ENCODE assay signal across 9 cellular contexts in genomic region chr15:31004220-31004733, GRCh38. TPM values are rescaled to one million over a fixed set of nuclear protein-coding genes. Genes with fewer than 3 reads are reported as not detected.
DNase-seq lines count a peak whose midpoint lies in the region; ATAC-seq and TF ChIP-seq lines count a peak whose summit lies in the region.
"Had no signal": no experiment of that assay in that cellular context is flagged by ENCODE, and none has a peak within 500 bp of the region (broad histone marks: within the 10 kb centered on the region; RNA-seq: fewer than 3 reads in every experiment).

No MANE protein-coding gene starts in this region.

- no peaks in the 10 kb centered on the region for H4K20me1 ChIP-seq in BLaER1

- H3K27ac ChIP-seq in BLaER1 (peak overlapping the region; percentile 90), left lung (no peak overlapping the region), esophagus muscularis mucosa (replicated peaks in 1 of 4) (no peak overlapping the region)
- H3K27ac ChIP-seq: neutrophil had no signal

- H3K4me1 ChIP-seq in BLaER1, result peaks cover 54% of the 10 kb centered on the region
- H3K4me1 ChIP-seq in left lung, result peaks cover 0 to 13% of the 10 kb centered on the region in 2 donors
- H3K4me1 ChIP-seq in esophagus muscularis mucosa, result peaks cover 0 to 6% (median 0%) of the 10 kb centered on the region in 4 donors

- 32% methylated on average over 5 of the region's 5 CpGs for WGBS in esophagus muscularis mucosa

- peak; percentile 92 for ATAC-seq in GM19023 (IDR thresholded peaks at IDR 0.05; ENCODE audit: unreplicated experiment)
- peak; percentile 82 for ATAC-seq in HG03045 (IDR thresholded peaks at IDR 0.05; ENCODE audit: unreplicated experiment)
- peak; percentile 27 for ATAC-seq in left lung

- TF ChIP-seq EP300 in esophagus muscularis mucosa (IDR thresholded peaks at IDR 0.05), result no peak

- H3K4me3 ChIP-seq in BLaER1, result peak overlapping the region; percentile 51
- no peak overlapping the region for H3K4me3 ChIP-seq in left lung
- no peak overlapping the region for H3K4me3 ChIP-seq in esophagus muscularis mucosa

- H3K27me3 ChIP-seq in BLaER1 (no peaks in the 10 kb centered on the region), left lung (no peaks in the 10 kb centered on the region), esophagus muscularis mucosa (peaks cover 0 to 12% (median 0%) of the 10 kb centered on the region in 4 donors)
- H3K27me3 ChIP-seq: neutrophil had no signal

- H3K36me3 ChIP-seq in BLaER1 (no peaks in the 10 kb centered on the region), left lung (no peaks in the 10 kb centered on the region), esophagus muscularis mucosa (no peaks in the 10 kb centered on the region)
- H3K36me3 ChIP-seq: neutrophil had no signal

- DNase-seq in RPMI8226 (peak; percentile 90), left lung (no peak), NCI-H524 (lab: John Stamatoyannopoulos, UW) (no peak), esophagus muscularis mucosa (ENCODE audit: extremely low spot score) (no peak), NCI-H1694 (lab: John Stamatoyannopoulos, UW) (no peak)

- H3K4me2 ChIP-seq in BLaER1, result peak overlapping the region; percentile 87

- no peak for TF ChIP-seq POLR2A in esophagus muscularis mucosa (IDR thresholded peaks at IDR 0.05; ENCODE audit: low read depth)

- no peak for TF ChIP-seq CTCF in left lung (IDR thresholded peaks at IDR 0.05)
- no peak for TF ChIP-seq CTCF in esophagus muscularis mucosa (IDR thresholded peaks at IDR 0.05)

- H3K9me3 ChIP-seq in BLaER1, result no peaks in the 10 kb centered on the region
- no peaks in the 10 kb centered on the region for H3K9me3 ChIP-seq in left lung
- no peaks in the 10 kb centered on the region for H3K9me3 ChIP-seq in esophagus muscularis mucosa
- H3K9me3 ChIP-seq: neutrophil had no signal

- intact Hi-C loops in left lung (cut with DNase I) (no loop called here), esophagus muscularis mucosa (cut with DNase I) (no loop called here)

- H3K9ac ChIP-seq in BLaER1, result peak overlapping the region; percentile 77

RNA-seq across cellular contexts. Expression of gene MTMR10, which starts 12.8 kb away (rescaled TPM):
- total RNA-seq in left lung (10 to 100 TPM; 33.1 to 34.3 TPM), esophagus muscularis mucosa (10 to 100 TPM; 27.4 to 32.3 (median 30.2) TPM)

Comparison
In these comparisons a context has a peak if more than half of its experiments do, and no peak if none do; other contexts are left out.
1. ATAC-seq: peak in every context shown above with its lines; median percentile 92 in GM19023; 82 in HG03045; 27 in left lung.